17 cellular contexts compared by ENCODE assay signal in genomic region chr5:138927539-138927938, GRCh38. TPM values are rescaled to one million over a fixed set of nuclear protein-coding genes. Genes with fewer than 3 reads are reported as not detected.
DNase-seq lines count a peak whose midpoint lies in the region; ATAC-seq and TF ChIP-seq lines count a peak whose summit lies in the region.
"Had no signal": no experiment of that assay in that cellular context is flagged by ENCODE, and none has a peak within 500 bp of the region (broad histone marks: within the 10 kb centered on the region; RNA-seq: fewer than 3 reads in every experiment).

No MANE protein-coding gene starts in this region.

- TF ChIP-seq CTCF in SK-N-SH (IDR thresholded peaks at IDR 0.05) (no peak), right lobe of liver (IDR thresholded peaks at IDR 0.05) (no peak), thoracic aorta (IDR thresholded peaks at IDR 0.05) (no peak), lower lobe of right lung (IDR thresholded peaks at IDR 0.05) (no peak), omental fat pad (IDR thresholded peaks at IDR 0.05) (no peak)

- no peak for TF ChIP-seq RAD21 in SK-N-SH (IDR thresholded peaks at IDR 0.05; ENCODE audit: low read length)

- no peaks in the 10 kb centered on the region for H3K9me2 ChIP-seq in SK-N-SH

- H3K27me3 ChIP-seq in SK-N-SH (ENCODE audit: insufficient read depth) (no peaks in the 10 kb centered on the region), right lobe of liver (no peaks in the 10 kb centered on the region), thoracic aorta (replicated peaks; ENCODE audit: insufficient read depth) (no peaks in the 10 kb centered on the region), lower lobe of right lung (ENCODE audit: low read depth) (no peaks in the 10 kb centered on the region)
- H3K27me3 ChIP-seq: Peyer's patch had no signal

- H3K36me3 ChIP-seq in SK-N-SH (replicated peaks in 1 of 2; ENCODE audit: control insufficient read depth in 1 of 2, insufficient read depth in 2 of 2, low read length in 1 of 2), result peaks cover 48 to 65% of the 10 kb centered on the region in 2 experiments
- H3K36me3 ChIP-seq in right lobe of liver, result peaks cover 7 to 56% (median 30%) of the 10 kb centered on the region in 4 donors
- peaks cover 54% of the 10 kb centered on the region for H3K36me3 ChIP-seq in thoracic aorta
- peaks cover 89% of the 10 kb centered on the region for H3K36me3 ChIP-seq in lower lobe of right lung

- no peak for DNase-seq in SK-N-SH
- DNase-seq in caudate nucleus (lab: John Stamatoyannopoulos, UW), result no peak
- no peak for DNase-seq in right lobe of liver
- DNase-seq in thoracic aorta (ENCODE audit: low spot score), result no peak
- DNase-seq in activated naive CD4-positive, alpha-beta T cell (lab: John Stamatoyannopoulos, UW), result no peak
- no peak for DNase-seq in lower lobe of right lung
- no peak for DNase-seq in omental fat pad (ENCODE audit: low spot score)
- DNase-seq: Karpas-422, MM.1S, NCI-H1105, NCI-H187, NCI-H748 treated with DMSO at 0.1 percent for 48 hours, SIG-M5 had no signal

- H3K9ac ChIP-seq in SK-N-SH, result no peak overlapping the region

- TF ChIP-seq EP300 in SK-N-SH (IDR thresholded peaks at IDR 0.05; ENCODE audit: borderline replicate concordance in 1 of 2, low read depth in 1 of 2, low read length in 1 of 2), result no peak

- peaks cover 6% of the 10 kb centered on the region; the same call in 1 of the 2 replicates for H4K20me1 ChIP-seq in SK-N-SH (ENCODE audit: insufficient read depth)

- CTCF ChIA-PET in SK-N-SH (lab: Yijun Ruan, JAX), result interaction anchor here (0.6 to 1.1 kb wide), 2 partner anchors 286 to 377 kb away, joined by 3 read pairs; no protein-coding TSS in a partner anchor

- H3K9me3 ChIP-seq in SK-N-SH (no peaks in the 10 kb centered on the region), right lobe of liver (no peaks in the 10 kb centered on the region), thoracic aorta (no peaks in the 10 kb centered on the region), lower lobe of right lung (no peaks in the 10 kb centered on the region)
- H3K9me3 ChIP-seq: Peyer's patch had no signal

- 51% methylated on average over 7 of the region's 7 CpGs for WGBS in SK-N-SH (ENCODE audit: low lambda C conversion rate)
- 65% methylated on average over 5 of the region's 7 CpGs for WGBS in right lobe of liver (ENCODE audit: insufficient coverage, low coverage, low lambda C conversion rate, missing lambda C conversion rate)

- no peak overlapping the region for H2AFZ ChIP-seq in SK-N-SH (ENCODE audit: low read depth)

- H3K4me1 ChIP-seq in SK-N-SH (ENCODE audit: control insufficient read depth in 1 of 2, insufficient read depth in 2 of 2, low read depth in 1 of 2, low read length in 1 of 2) (peaks cover 0 to 30% of the 10 kb centered on the region in 2 experiments; a peak in 2 of 4 replicates), right lobe of liver (peaks cover 0 to 11% (median 3%) of the 10 kb centered on the region in 4 donors), thoracic aorta (ENCODE audit: control insufficient read depth in 1 of 2, low read depth in 2 of 2) (peaks cover 17 to 37% of the 10 kb centered on the region in 2 donors), lower lobe of right lung (peaks cover 6% of the 10 kb centered on the region)

- peaks cover 14% of the 10 kb centered on the region for H3K79me2 ChIP-seq in SK-N-SH (ENCODE audit: insufficient read depth)

- H3K4me2 ChIP-seq in SK-N-SH, result no peak overlapping the region

- intact Hi-C loops in right lobe of liver (cut with DNase I), result no loop called here
- intact Hi-C loops in lower lobe of right lung (cut with DNase I), result no loop called here

- H3K27ac ChIP-seq in SK-N-SH (ENCODE audit: low read depth in 2 of 2, low read length in 1 of 2) (peak overlapping the region in 1 of 2 experiments; percentile 86; a peak in 2 of 4 replicates), caudate nucleus (ENCODE audit: low read depth, low read length) (peak overlapping the region; percentile 69), right lobe of liver (peak overlapping the region in 2 of 3 donors; percentile 23 to 74), thoracic aorta (peak overlapping the region; percentile 58 to 66), lower lobe of right lung (no peak overlapping the region)
- H3K27ac ChIP-seq: 22Rv1, C4-2B, Peyer's patch had no signal

- TF ChIP-seq POLR2A in right lobe of liver (IDR thresholded peaks at IDR 0.05), result no peak

- ATAC-seq in SK-N-SH treated with all-trans-retinoic acid at 6 μM for 48 hours (no peak), right lobe of liver (no peak), thoracic aorta (ENCODE audit: insufficient number of reproducible peaks, low FRiP score, low read depth) (no peak), lower lobe of right lung (no peak), omental fat pad (ENCODE audit: low FRiP score) (no peak)

- H3K4me3 ChIP-seq in SK-N-SH (ENCODE audit: low read depth in 2 of 2, low read length in 1 of 2) (no peak overlapping the region), right lobe of liver (no peak overlapping the region), thoracic aorta (no peak overlapping the region), lower lobe of right lung (no peak overlapping the region)
- H3K4me3 ChIP-seq: Peyer's patch had no signal

- no peaks in the 10 kb centered on the region for H3F3A ChIP-seq in SK-N-SH (replicated peaks; ENCODE audit: insufficient read depth)

- POLR2A ChIA-PET in SK-N-SH (lab: Yijun Ruan, JAX), result interaction anchor here (1.1 kb wide), 1 partner anchor 11 kb away, joined by 3 read pairs; no protein-coding TSS in a partner anchor

TF ChIP-seq in SK-N-SH, 30 proteins besides CTCF, POLR2A, EP300 and RAD21:
- no peak for TF ChIP-seq FOXM1 (IDR thresholded peaks at IDR 0.05; ENCODE audit: low read depth)
- TF ChIP-seq YY1 (IDR thresholded peaks at IDR 0.05; ENCODE audit: low read depth), result no peak
- TF ChIP-seq JUND (IDR thresholded peaks at IDR 0.05), result no peak
- peak; percentile 74; the same call in 1 of the 2 replicates for TF ChIP-seq MXI1 (IDR thresholded peaks at IDR 0.05; ENCODE audit: low read depth, low read length)

TF ChIP-seq in SK-N-SH treated with all-trans-retinoic acid at 6 μM for 48 hours, 23 proteins besides CTCF, POLR2A, EP300 and RAD21 (continues in another document):
- TF ChIP-seq ZNF565 (CRISPR knock-in tag; conservative IDR thresholded peaks at IDR 0.05; ENCODE audit: low read depth), result no peak
- TF ChIP-seq ZC3H10 (CRISPR knock-in tag; IDR thresholded peaks at IDR 0.05), result no peak
- no peak for TF ChIP-seq CSRNP3 (CRISPR knock-in tag; IDR thresholded peaks at IDR 0.05)
- no peak for TF ChIP-seq CREB5 (CRISPR knock-in tag; IDR thresholded peaks at IDR 0.05; ENCODE audit: low read depth)
- no peak for TF ChIP-seq ESRRG (CRISPR knock-in tag; IDR thresholded peaks at IDR 0.05)
- TF ChIP-seq ARNTL (CRISPR knock-in tag; IDR thresholded peaks at IDR 0.05; ENCODE audit: borderline replicate concordance, low read depth), result no peak
- TF ChIP-seq ISL1 (CRISPR knock-in tag; IDR thresholded peaks at IDR 0.05), result no peak
- no peak for TF ChIP-seq PATZ1 (CRISPR knock-in tag; IDR thresholded peaks at IDR 0.05; ENCODE audit: borderline replicate concordance)
- TF ChIP-seq ZNF70 (CRISPR knock-in tag; IDR thresholded peaks at IDR 0.05), result no peak
- TF ChIP-seq SNAI2 (CRISPR knock-in tag; IDR thresholded peaks at IDR 0.05), result no peak
- TF ChIP-seq ZFP30 (CRISPR knock-in tag; IDR thresholded peaks at IDR 0.05), result no peak

RNA-seq across cellular contexts. Expression of gene LRRTM2, which starts 52.4 kb away (rescaled TPM):
- 0.38 and 0.68 TPM in 2 replicates for polyA plus RNA-seq in SK-N-SH (2012; rRNA removed)
- polyA plus RNA-seq in SK-N-SH (2012; cell fraction: cytosol; rRNA removed), result 0.58 TPM in 2 replicates
- polyA plus RNA-seq in SK-N-SH (2012; cell fraction: nucleus; rRNA removed), result 0.29 and 0.50 TPM in 2 replicates
- under 1 TPM in 5 of 6 experiments, not detected in 1; 0.06 to 0.53 (median 0.17) TPM for total RNA-seq in right lobe of liver
- total RNA-seq in thoracic aorta, result 1 to 10 TPM in 1 of 2 donors, under 1 TPM in 1; 0.27 to 1.9 TPM
- 0.30 TPM for total RNA-seq in lower lobe of right lung
- total RNA-seq in omental fat pad, result 1 to 10 TPM in 1 of 4 donors, under 1 TPM in 3; 0.31 to 4.3 (median 0.72) TPM
